Comparison of ENCODE assay signal across 18 cellular contexts in the genomic region with DNA sequence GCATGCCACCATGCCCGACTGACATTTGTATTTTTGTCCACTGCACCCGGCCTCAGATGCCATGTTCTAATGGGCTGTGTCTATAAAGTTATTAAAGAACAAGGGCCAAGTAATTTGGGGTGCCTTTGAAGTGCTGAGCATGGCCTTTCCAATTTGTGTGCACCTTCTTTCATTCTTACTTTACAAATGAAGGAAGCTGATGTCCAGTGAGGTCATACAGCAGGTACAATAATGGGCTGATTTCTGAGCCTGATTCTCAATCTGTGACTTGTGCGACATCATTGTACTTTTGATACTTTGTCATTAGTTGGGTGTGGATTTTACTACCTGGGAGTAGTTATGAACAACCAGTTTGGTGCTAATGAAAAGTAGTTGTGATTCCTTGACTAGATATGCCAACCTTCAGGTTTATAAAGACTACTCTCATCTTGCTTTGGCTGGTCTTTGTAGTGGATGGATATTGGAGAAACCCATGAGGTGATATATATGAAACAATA.
DNase-seq lines count a peak whose midpoint lies in the region; ATAC-seq, FAIRE-seq and TF ChIP-seq lines count a peak whose summit lies in the region.
"Had no signal": no experiment of that assay in that cellular context is flagged by ENCODE, and none has a peak within 500 bp of the region (broad histone marks: within the 10 kb centered on the region; RNA-seq: fewer than 3 reads in every experiment).

No MANE protein-coding gene starts in this region.

- no peak overlapping the region for H3K27ac ChIP-seq in H9 (ENCODE audit: insufficient read length, low read depth, low read length)
- H3K27ac ChIP-seq: PC-9, right atrium auricular region, WERI-Rb-1 had no signal

- no peak for FAIRE-seq in frontal cortex (lab: Jason Lieb, UNC)
- FAIRE-seq: HepG2 had no signal

- H4K91ac ChIP-seq in H9 (ENCODE audit: insufficient read length, low read depth, low read length) = no peak overlapping the region

- H3K4me2 ChIP-seq in H9 (ENCODE audit: insufficient read depth, insufficient read length, low read length) = no peak overlapping the region
- H3K4me2 ChIP-seq: PC-9 had no signal

- H3K79me2 ChIP-seq in H9 (ENCODE audit: insufficient read depth, low read length) = peaks cover 89% of the 10 kb centered on the region

- no peak overlapping the region for H2AK5ac ChIP-seq in H9 (ENCODE audit: insufficient read length, low read length)

- no peak overlapping the region for H3K9ac ChIP-seq in H9 (ENCODE audit: extremely low read depth, insufficient read length, low read length)

- WGBS in H9 (ENCODE audit: extremely low coverage, insufficient read length, low lambda C conversion rate) = no CpG with 5 or more reads among the region's 3 CpGs

- peak overlapping the region; percentile 71 for H3K27ac Mint-ChIP-seq in activated CD8-positive, alpha-beta memory T cell treated with anti-CD3 and anti-CD28 coated beads, Interleukin-2, amount 10 ng/mL, durations not matched to agents 7 days and 5 days
- peak overlapping the region in 2 of 3 experiments; percentile 5 to 12; a peak in 1 of 7 replicates for H3K27ac Mint-ChIP-seq in H9
- H3K27ac Mint-ChIP-seq in activated T-helper 2 cell treated with anti-CD3 and anti-CD28 coated beads, Interferon-gamma antibody, Interleukin-2, Interleukin-4, amounts not matched to agents 10 μg/mL and 5 μg/mL and 100 μg/mL, durations not matched to agents 14 hours and 24 hours and 36 hours = peak overlapping the region; percentile 76
- H3K27ac Mint-ChIP-seq in natural killer cell treated with Interleukin-12 subunit alpha and Interleukin-12 subunit beta and Interleukin-15 and Interleukin-18, amount 100 ng/mL, for 72 hours = peak overlapping the region; percentile 75 to 88
- H3K27ac Mint-ChIP-seq: endodermal cell had no signal

- H3K9me3 ChIP-seq in H9 (ENCODE audit: control insufficient read depth, low read depth, low read length) = no peaks in the 10 kb centered on the region
- H3K9me3 ChIP-seq: Caco-2, right atrium auricular region had no signal

- no peaks in the 10 kb centered on the region for H4K20me1 ChIP-seq in H9 (ENCODE audit: control insufficient read depth, insufficient read depth, insufficient read length)

- peaks cover 57% of the 10 kb centered on the region for H3K4me1 Mint-ChIP-seq in activated CD8-positive, alpha-beta memory T cell treated with anti-CD3 and anti-CD28 coated beads, Interleukin-2, amount 10 ng/mL, durations not matched to agents 7 days and 5 days
- H3K4me1 Mint-ChIP-seq in H9 = peaks cover 83 to 89% of the 10 kb centered on the region in 2 experiments
- peaks cover 71% of the 10 kb centered on the region for H3K4me1 Mint-ChIP-seq in activated T-helper 2 cell treated with anti-CD3 and anti-CD28 coated beads, Interferon-gamma antibody, Interleukin-2, Interleukin-4, amounts not matched to agents 10 μg/mL and 5 μg/mL and 100 μg/mL, durations not matched to agents 14 hours and 24 hours and 36 hours (ENCODE audit: low read depth)
- H3K4me1 Mint-ChIP-seq in natural killer cell treated with Interleukin-12 subunit alpha and Interleukin-12 subunit beta and Interleukin-15 and Interleukin-18, amount 100 ng/mL, for 72 hours (ENCODE audit: low read depth in 2 of 2) = peaks cover 65 to 75% of the 10 kb centered on the region in 2 donors

- H3K4me1 ChIP-seq in H9 (ENCODE audit: insufficient read depth, low read length) = peaks cover 22% of the 10 kb centered on the region

- no peak overlapping the region for H3K4ac ChIP-seq in H9 (ENCODE audit: low read depth, low read length)

- no peaks in the 10 kb centered on the region for H3K27me3 ChIP-seq in H9 (ENCODE audit: insufficient read depth, low read length)
- H3K27me3 ChIP-seq: right atrium auricular region had no signal

- H2AFZ ChIP-seq in H9 (ENCODE audit: low read length) = no peak overlapping the region
- H2AFZ ChIP-seq: PC-9 had no signal

- ATAC-seq in activated CD8-positive, alpha-beta memory T cell treated with anti-CD3 and anti-CD28 coated beads, Interleukin-2, amount 10 ng/mL, durations not matched to agents 7 days and 5 days = peak; percentile 25
- no peak for ATAC-seq in natural killer cell treated with Interleukin-12 subunit alpha and Interleukin-12 subunit beta and Interleukin-15 and Interleukin-18, amount 100 ng/mL, for 72 hours
- no peak for ATAC-seq in SK-N-SH treated with all-trans-retinoic acid at 6 μM for 48 hours
- ATAC-seq: HepG2 had no signal

- no peaks in the 10 kb centered on the region for H3K79me1 ChIP-seq in H9 (ENCODE audit: insufficient read depth, low read depth, low read length, poor library complexity, severe bottlenecking)

- TF ChIP-seq CTCF in H9 (conservative IDR thresholded peaks at IDR 0.05) = no peak
- TF ChIP-seq CTCF in GM13977 (IDR thresholded peaks at IDR 0.05; ENCODE audit: extremely low read depth, insufficient read depth, missing control alignments) = no peak

- no peak overlapping the region for H3K14ac ChIP-seq in H9 (ENCODE audit: insufficient read depth, low read length)

- no peak overlapping the region for H2BK20ac ChIP-seq in H9 (ENCODE audit: low read depth, low read length, poor library complexity, severe bottlenecking)

- no peak overlapping the region for H3K18ac ChIP-seq in H9 (ENCODE audit: insufficient read length, low read depth, low read length)

- H3K27me3 Mint-ChIP-seq in activated CD8-positive, alpha-beta memory T cell treated with anti-CD3 and anti-CD28 coated beads, Interleukin-2, amount 10 ng/mL, durations not matched to agents 7 days and 5 days = no peaks in the 10 kb centered on the region
- no peaks in the 10 kb centered on the region for H3K27me3 Mint-ChIP-seq in H9 (ENCODE audit: low read depth)
- no peaks in the 10 kb centered on the region for H3K27me3 Mint-ChIP-seq in activated T-helper 2 cell treated with anti-CD3 and anti-CD28 coated beads, Interferon-gamma antibody, Interleukin-2, Interleukin-4, amounts not matched to agents 10 μg/mL and 5 μg/mL and 100 μg/mL, durations not matched to agents 14 hours and 24 hours and 36 hours (ENCODE audit: low read depth)
- H3K27me3 Mint-ChIP-seq in natural killer cell treated with Interleukin-12 subunit alpha and Interleukin-12 subunit beta and Interleukin-15 and Interleukin-18, amount 100 ng/mL, for 72 hours = no peaks in the 10 kb centered on the region

- H3K23ac ChIP-seq in H9 (ENCODE audit: insufficient read length, low read depth, low read length) = no peak overlapping the region

- H3T11ph ChIP-seq in H9 (ENCODE audit: low read length) = no peak overlapping the region

- H3K4me3 Mint-ChIP-seq in activated CD8-positive, alpha-beta memory T cell treated with anti-CD3 and anti-CD28 coated beads, Interleukin-2, amount 10 ng/mL, durations not matched to agents 7 days and 5 days = peak overlapping the region; percentile 58
- 0 out of 5 replicates have a peak overlapping the region, but pooled peaks of 1 of the 2 experiments have one; percentile 2 for H3K4me3 Mint-ChIP-seq in H9
- H3K4me3 Mint-ChIP-seq in activated T-helper 2 cell treated with anti-CD3 and anti-CD28 coated beads, Interferon-gamma antibody, Interleukin-2, Interleukin-4, amounts not matched to agents 10 μg/mL and 5 μg/mL and 100 μg/mL, durations not matched to agents 14 hours and 24 hours and 36 hours (ENCODE audit: low read depth) = peak overlapping the region; percentile 34
- H3K4me3 Mint-ChIP-seq in natural killer cell treated with Interleukin-12 subunit alpha and Interleukin-12 subunit beta and Interleukin-15 and Interleukin-18, amount 100 ng/mL, for 72 hours = peak overlapping the region; percentile 69
- H3K4me3 Mint-ChIP-seq: endodermal cell had no signal

- CTCF ChIA-PET in activated CD8-positive, alpha-beta memory T cell treated with anti-CD3 and anti-CD28 coated beads, Interleukin-2, amount 10 ng/mL, durations not matched to agents 7 days and 5 days (lab: Charles Lee) = interaction anchor here (1.1 to 1.2 kb wide), 3 partner anchors 41 to 86 kb away, joined by 3 to 4 read pairs (median 3); no protein-coding TSS in a partner anchor

- no peaks in the 10 kb centered on the region for H3K23me2 ChIP-seq in H9 (ENCODE audit: insufficient read length, low read depth, low read length, poor library complexity, severe bottlenecking)

- no peak overlapping the region for H2BK12ac ChIP-seq in H9 (ENCODE audit: insufficient read length, low read depth, low read length)

- H2BK120ac ChIP-seq in H9 (ENCODE audit: low read depth, low read length, poor library complexity, severe bottlenecking) = no peak overlapping the region

- no peak overlapping the region for H4K8ac ChIP-seq in H9 (replicated peaks; ENCODE audit: insufficient read length, low read depth, low read length)

- in situ Hi-C loops in GM13977 (cut with MboI; ENCODE audit: low pct_unique_long_range_greater_than_20kb, low sequenced_read_pairs, unreplicated experiment) = no loop called here

- H2BK15ac ChIP-seq in H9 (ENCODE audit: low read depth, low read length) = no peak overlapping the region

- intact Hi-C loops in activated T-helper 2 cell treated with anti-CD3 and anti-CD28 coated beads, Interferon-gamma antibody, Interleukin-2, Interleukin-4, amounts not matched to agents 10 μg/mL and 5 μg/mL and 100 μg/mL, durations not matched to agents 14 hours and 24 hours and 36 hours (cut with micrococcal nuclease) = loop anchor here (5.0 kb wide), 1 partner anchor 47 kb away; no protein-coding TSS in a partner anchor

- no peaks in the 10 kb centered on the region for H3K9me3 Mint-ChIP-seq in activated CD8-positive, alpha-beta memory T cell treated with anti-CD3 and anti-CD28 coated beads, Interleukin-2, amount 10 ng/mL, durations not matched to agents 7 days and 5 days (ENCODE audit: low read depth)
- H3K9me3 Mint-ChIP-seq in H9 = no peaks in the 10 kb centered on the region
- no peaks in the 10 kb centered on the region for H3K9me3 Mint-ChIP-seq in activated T-helper 2 cell treated with anti-CD3 and anti-CD28 coated beads, Interferon-gamma antibody, Interleukin-2, Interleukin-4, amounts not matched to agents 10 μg/mL and 5 μg/mL and 100 μg/mL, durations not matched to agents 14 hours and 24 hours and 36 hours
- no peaks in the 10 kb centered on the region for H3K9me3 Mint-ChIP-seq in natural killer cell treated with Interleukin-12 subunit alpha and Interleukin-12 subunit beta and Interleukin-15 and Interleukin-18, amount 100 ng/mL, for 72 hours
- H3K9me3 Mint-ChIP-seq: endodermal cell had no signal

- H4K5ac ChIP-seq in H9 (ENCODE audit: insufficient read length, low read depth, low read length) = no peak overlapping the region

- DNase-seq in activated CD8-positive, alpha-beta memory T cell treated with anti-CD3 and anti-CD28 coated beads, Interleukin-2, amount 10 ng/mL, durations not matched to agents 7 days and 5 days = no peak
- DNase-seq in activated CD8-positive, alpha-beta memory T cell treated with anti-CD3 and anti-CD28 coated beads for 24 hours = no peak
- no peak for DNase-seq in H9
- DNase-seq in activated T-helper 2 cell treated with anti-CD3 and anti-CD28 coated beads, Interferon-gamma antibody, Interleukin-2, Interleukin-4, amounts not matched to agents 10 μg/mL and 5 μg/mL and 100 μg/mL, durations not matched to agents 14 hours and 24 hours and 36 hours (ENCODE audit: low spot score) = no peak
- DNase-seq in natural killer cell treated with Interleukin-12 subunit alpha and Interleukin-12 subunit beta and Interleukin-15 and Interleukin-18, amount 100 ng/mL, for 72 hours (ENCODE audit: low spot score) = no peak
- DNase-seq in GM13977 (ENCODE audit: low spot score) = no peak
- no peak for DNase-seq in frontal cortex (ENCODE audit: low spot score in 2 of 2)
- DNase-seq: aorta, Caco-2, endodermal cell, HCEC 1CT, NCI-H2029 treated with DMSO at 0.1 percent for 48 hours, NCI-H524, PC-9, WERI-Rb-1 had no signal

- H3K36me3 Mint-ChIP-seq in activated CD8-positive, alpha-beta memory T cell treated with anti-CD3 and anti-CD28 coated beads, Interleukin-2, amount 10 ng/mL, durations not matched to agents 7 days and 5 days = peaks cover 5% of the 10 kb centered on the region
- H3K36me3 Mint-ChIP-seq in H9 (ENCODE audit: insufficient read depth in 1 of 3, low read depth in 3 of 3) = peaks cover 0 to 5% (median 3%) of the 10 kb centered on the region in 3 experiments; a peak in 2 of 7 replicates
- peaks cover 34% of the 10 kb centered on the region for H3K36me3 Mint-ChIP-seq in activated T-helper 2 cell treated with anti-CD3 and anti-CD28 coated beads, Interferon-gamma antibody, Interleukin-2, Interleukin-4, amounts not matched to agents 10 μg/mL and 5 μg/mL and 100 μg/mL, durations not matched to agents 14 hours and 24 hours and 36 hours (ENCODE audit: low read depth)
- no peaks in the 10 kb centered on the region for H3K36me3 Mint-ChIP-seq in natural killer cell treated with Interleukin-12 subunit alpha and Interleukin-12 subunit beta and Interleukin-15 and Interleukin-18, amount 100 ng/mL, for 72 hours

- H3K56ac ChIP-seq in H9 (ENCODE audit: insufficient read length, low read depth, low read length) = no peak overlapping the region

- no peak overlapping the region for H2BK5ac ChIP-seq in H9 (ENCODE audit: insufficient read length, low read length)

Comparison
In these comparisons a context has a peak if more than half of its experiments do, and no peak if none do; other contexts are left out.
1. H3K27ac Mint-ChIP-seq: peak in every context shown above with its lines; median percentile 82 in natural killer cell treated with Interleukin-12 subunit alpha and Interleukin-12 subunit beta and Interleukin-15 and Interleukin-18, amount 100 ng/mL, for 72 hours; 76 in activated T-helper 2 cell treated with anti-CD3 and anti-CD28 coated beads, Interferon-gamma antibody, Interleukin-2, Interleukin-4, amounts not matched to agents 10 μg/mL and 5 μg/mL and 100 μg/mL, durations not matched to agents 14 hours and 24 hours and 36 hours; 71 in activated CD8-positive, alpha-beta memory T cell treated with anti-CD3 and anti-CD28 coated beads, Interleukin-2, amount 10 ng/mL, durations not matched to agents 7 days and 5 days; 8 in H9.